9 cellular contexts compared by ENCODE assay signal in genomic region chr9:101791938-101792337, GRCh38. TPM values are rescaled to one million over a fixed set of nuclear protein-coding genes. Genes with fewer than 3 reads are reported as not detected.
DNase-seq lines count a peak whose midpoint lies in the region; ATAC-seq and TF ChIP-seq lines count a peak whose summit lies in the region.
"Had no signal": no experiment of that assay in that cellular context is flagged by ENCODE, and none has a peak within 500 bp of the region (broad histone marks: within the 10 kb centered on the region; RNA-seq: fewer than 3 reads in every experiment).

No MANE protein-coding gene starts in this region.

- H3K27me3 ChIP-seq in OCI-LY1 (ENCODE audit: insufficient read depth, low read length), result no peaks in the 10 kb centered on the region

- H4K20me1 ChIP-seq in OCI-LY1 (ENCODE audit: insufficient read depth, low read length), result no peaks in the 10 kb centered on the region

- TF ChIP-seq CTCF in OCI-LY1 (IDR thresholded peaks at IDR 0.05; ENCODE audit: low read length) (peak; percentile 68), epithelial cell of proximal tubule (conservative IDR thresholded peaks at IDR 0.05; ENCODE audit: low read depth, low read length) (peak; percentile 64), GM20000 (IDR thresholded peaks at IDR 0.05; ENCODE audit: extremely low read depth, missing control alignments) (no peak)

- H3F3A ChIP-seq in OCI-LY1 (ENCODE audit: insufficient read depth, low read length), result no peaks in the 10 kb centered on the region

- H3K9ac ChIP-seq in OCI-LY1 (ENCODE audit: low read length), result no peak overlapping the region

- H3K4me2 ChIP-seq in OCI-LY1 (ENCODE audit: low read length), result no peak overlapping the region

- no peaks in the 10 kb centered on the region for H3K4me1 ChIP-seq in OCI-LY1 (ENCODE audit: insufficient read depth, low read length, severe bottlenecking)

- no peaks in the 10 kb centered on the region for H3K36me3 ChIP-seq in OCI-LY1 (ENCODE audit: insufficient read depth, low read length)

- H3K79me2 ChIP-seq in OCI-LY1 (ENCODE audit: insufficient read depth, low read length), result no peaks in the 10 kb centered on the region

- no peaks in the 10 kb centered on the region for H3K9me3 ChIP-seq in OCI-LY1 (ENCODE audit: low read length)

- H3K9me2 ChIP-seq in OCI-LY1 (ENCODE audit: low read depth, low read length), result no peaks in the 10 kb centered on the region

- H3K4me3 ChIP-seq in OCI-LY1 (ENCODE audit: low read depth, low read length, poor library complexity, severe bottlenecking) (no peak overlapping the region), epithelial cell of proximal tubule (ENCODE audit: low read depth, low read length) (no peak overlapping the region)

- DNase-seq in NCI-H1436 (lab: John Stamatoyannopoulos, UW) (peak; percentile 34), NCI-H1436 treated with DMSO at 0.1 percent for 48 hours (lab: John Stamatoyannopoulos, UW) (no peak), HK-2 (ENCODE audit: unreplicated experiment) (peak; percentile 44), epithelial cell of proximal tubule (ENCODE audit: low read depth) (no peak), GM20000 (ENCODE audit: low spot score) (no peak)
- peak; percentile 0 to 4 for DNase-seq in stimulated activated CD8-positive, alpha-beta memory T cell treated with anti-CD3 and anti-CD28 coated beads, Interleukin-2, amount 100 ng/mL, for 48 hours (ENCODE audit: low read depth in 2 of 2)
- DNase-seq: activated B cell treated with CpG ODN at 0.5 μM for 24 hours had no signal

- no peak overlapping the region for H3K27ac ChIP-seq in OCI-LY1 (ENCODE audit: low read depth, low read length, poor library complexity, severe bottlenecking)

- H2AFZ ChIP-seq in OCI-LY1 (ENCODE audit: low read length), result no peak overlapping the region

- no peak for ATAC-seq in GM18861 (IDR thresholded peaks at IDR 0.05; ENCODE audit: unreplicated experiment)

RNA-seq across cellular contexts. Expression of gene GRIN3A, which starts 53.5 kb away (rescaled TPM):
- not detected in 2 replicates for total RNA-seq in epithelial cell of proximal tubule
- total RNA-seq: activated B cell treated with CpG ODN at 0.5 μM for 24 hours had no signal

Comparison
In these comparisons a context has a peak if more than half of its experiments do, and no peak if none do; other contexts are left out.
1. DNase-seq: peak in NCI-H1436 (single experiment), HK-2 (single experiment) and stimulated activated CD8-positive, alpha-beta memory T cell treated with anti-CD3 and anti-CD28 coated beads, Interleukin-2, amount 100 ng/mL, for 48 hours (2 of 2); none in NCI-H1436 treated with DMSO at 0.1 percent for 48 hours (single experiment), epithelial cell of proximal tubule (single experiment) and GM20000 (single experiment).